Comparison of ENCODE assay signal across 31 cellular contexts in genomic region chr11:5441414-5441813, GRCh38. TPM values are rescaled to one million over a fixed set of nuclear protein-coding genes. Genes with fewer than 3 reads are reported as not detected.
"Had no signal": no experiment of that assay in that cellular context is flagged by ENCODE, and none has a peak within 500 bp of the region (broad histone marks: within the 10 kb centered on the region; RNA-seq: fewer than 3 reads in every experiment).

Gene OR51I1 (minus strand): TSS chr11:5441514. CDS start chr11:5441514, 0 bp downstream.

- H3K4me1 ChIP-seq: stomach, suprapubic skin, testis, thyroid gland, tibial artery, tibial nerve, transverse colon, upper lobe of left lung, upper lobe of right lung, uterus, vagina had no signal

- H3K4me3 ChIP-seq: stomach, suprapubic skin, testis, thoracic aorta, thyroid gland, tibial artery, tibial nerve, transverse colon, upper lobe of left lung, upper lobe of right lung, uterus, vagina had no signal

- H3K4me3 Mint-ChIP-seq: stimulated activated effector memory CD8-positive, alpha-beta T cell treated with anti-CD3 and anti-CD28 coated beads, Interleukin-12 subunit alpha, Interleukin-12 subunit beta, amount 100 ng/mL, for 72 hours; stimulated activated memory B cell treated with anti-CD40 and anti-IgM and Interleukin-4, amounts not matched to agents 10 μg/mL and 1 μg/mL and 100 μg/mL, for 72 hours; stimulated activated naive B cell treated with anti-CD40 and anti-IgM and Interleukin-4, amounts not matched to agents 10 μg/mL and 1 μg/mL and 100 μg/mL, for 72 hours; stimulated activated naive CD8-positive, alpha-beta T cell treated with anti-CD3 and anti-CD28 coated beads, Interleukin-15, amount 100 ng/mL, for 72 hours; stimulated activated naive CD8-positive, alpha-beta T cell treated with anti-CD3 and anti-CD28 coated beads, Interleukin-15, Interleukin-2, amounts not matched to agents 100 ng/mL and 50 ng/mL, for 24 hours; type B pancreatic cell had no signal

- H3K36me3 ChIP-seq: stomach, suprapubic skin, thoracic aorta, thyroid gland, tibial artery, tibial nerve, transverse colon, upper lobe of left lung, upper lobe of right lung, uterus, vagina had no signal

- H3K27me3 ChIP-seq: stomach, suprapubic skin, testis, thyroid gland, tibial artery, tibial nerve, transverse colon, upper lobe of left lung, upper lobe of right lung, uterus, vagina had no signal

- DNase-seq: stimulated activated CD4-positive, alpha-beta T cell treated with anti-CD3 and anti-CD28 coated beads, Interleukin-2, amount 100 ng/mL, for 48 hours; stimulated activated CD4-positive, alpha-beta T cell treated with anti-CD3 and anti-CD28 coated beads, Interleukin-4, amount 100 ng/mL, for 1 hour; stimulated activated CD4-positive, alpha-beta T cell treated with anti-CD3 and anti-CD28 coated beads, Interleukin-4, amount 100 ng/mL, for 24 hours; stimulated activated CD4-positive, alpha-beta T cell treated with anti-CD3 and anti-CD28 coated beads, Interleukin-4, amount 100 ng/mL, for 4 hours; stimulated activated CD8-positive, alpha-beta memory T cell treated with anti-CD3 and anti-CD28 coated beads, Interleukin-4, amount 100 ng/mL, for 48 hours; stimulated activated naive B cell treated with anti-CD40 and anti-IgM and Interleukin-4, amounts not matched to agents 10 μg/mL and 1 μg/mL and 100 μg/mL, for 72 hours; stimulated activated naive CD4-positive, alpha-beta T cell; stimulated activated naive CD4-positive, alpha-beta T cell treated with Interleukin-2 at 50 U/mL for 16 hours; stimulated activated naive CD8-positive, alpha-beta T cell treated with anti-CD3 and anti-CD28 coated beads, Interleukin-15, amount 100 ng/mL, for 72 hours; stimulated activated naive CD8-positive, alpha-beta T cell treated with anti-CD3 and anti-CD28 coated beads, Interleukin-15, Interleukin-2, amounts not matched to agents 100 U/mL and 50 U/mL, for 24 hours; stomach; substantia nigra; testis; thyroid gland; tibial artery; transverse colon; trophoblast cell; upper lobe of left lung; upper lobe of right lung; uterus had no signal

- H3K9me3 Mint-ChIP-seq: stimulated activated effector memory CD8-positive, alpha-beta T cell treated with anti-CD3 and anti-CD28 coated beads, Interleukin-12 subunit alpha, Interleukin-12 subunit beta, amount 100 ng/mL, for 72 hours; stimulated activated naive CD8-positive, alpha-beta T cell treated with anti-CD3 and anti-CD28 coated beads, Interleukin-15, amount 100 ng/mL, for 72 hours; stimulated activated naive CD8-positive, alpha-beta T cell treated with anti-CD3 and anti-CD28 coated beads, Interleukin-15, Interleukin-2, amounts not matched to agents 100 ng/mL and 50 ng/mL, for 24 hours; type B pancreatic cell had no signal

- H3K4me1 Mint-ChIP-seq: stimulated activated effector memory CD8-positive, alpha-beta T cell treated with anti-CD3 and anti-CD28 coated beads, Interleukin-12 subunit alpha, Interleukin-12 subunit beta, amount 100 ng/mL, for 72 hours; stimulated activated memory B cell treated with anti-CD40 and anti-IgM and Interleukin-4, amounts not matched to agents 10 μg/mL and 1 μg/mL and 100 μg/mL, for 72 hours; stimulated activated naive B cell treated with anti-CD40 and anti-IgM and Interleukin-4, amounts not matched to agents 10 μg/mL and 1 μg/mL and 100 μg/mL, for 72 hours; stimulated activated naive CD8-positive, alpha-beta T cell treated with anti-CD3 and anti-CD28 coated beads, Interleukin-15, amount 100 ng/mL, for 72 hours had no signal

- H3K27ac ChIP-seq: stomach, suprapubic skin, testis, thoracic aorta, thyroid gland, tibial artery, tibial nerve, transverse colon, upper lobe of left lung, upper lobe of right lung, uterus, vagina had no signal

- H3K9me3 ChIP-seq: stomach, suprapubic skin, testis, thoracic aorta, thyroid gland, tibial artery, tibial nerve, transverse colon, upper lobe of left lung, upper lobe of right lung, uterus, vagina had no signal

- H3K27ac Mint-ChIP-seq: stimulated activated effector memory CD8-positive, alpha-beta T cell treated with anti-CD3 and anti-CD28 coated beads, Interleukin-12 subunit alpha, Interleukin-12 subunit beta, amount 100 ng/mL, for 72 hours; stimulated activated memory B cell treated with anti-CD40 and anti-IgM and Interleukin-4, amounts not matched to agents 10 μg/mL and 1 μg/mL and 100 μg/mL, for 72 hours; stimulated activated naive B cell treated with anti-CD40 and anti-IgM and Interleukin-4, amounts not matched to agents 10 μg/mL and 1 μg/mL and 100 μg/mL, for 72 hours; stimulated activated naive CD8-positive, alpha-beta T cell treated with anti-CD3 and anti-CD28 coated beads, Interleukin-15, amount 100 ng/mL, for 72 hours; stimulated activated naive CD8-positive, alpha-beta T cell treated with anti-CD3 and anti-CD28 coated beads, Interleukin-15, Interleukin-2, amounts not matched to agents 100 ng/mL and 50 ng/mL, for 24 hours; type B pancreatic cell had no signal

- H3K36me3 Mint-ChIP-seq: stimulated activated effector memory CD8-positive, alpha-beta T cell treated with anti-CD3 and anti-CD28 coated beads, Interleukin-12 subunit alpha, Interleukin-12 subunit beta, amount 100 ng/mL, for 72 hours; stimulated activated memory B cell treated with anti-CD40 and anti-IgM and Interleukin-4, amounts not matched to agents 10 μg/mL and 1 μg/mL and 100 μg/mL, for 72 hours; stimulated activated naive B cell treated with anti-CD40 and anti-IgM and Interleukin-4, amounts not matched to agents 10 μg/mL and 1 μg/mL and 100 μg/mL, for 72 hours; type B pancreatic cell had no signal

- ATAC-seq: stimulated activated effector memory CD8-positive, alpha-beta T cell treated with anti-CD3 and anti-CD28 coated beads, Interleukin-12 subunit alpha, Interleukin-12 subunit beta, amount 100 ng/mL, for 72 hours; stimulated activated memory B cell treated with anti-CD40 and anti-IgM and Interleukin-4, amounts not matched to agents 10 μg/mL and 1 μg/mL and 100 μg/mL, for 72 hours; stimulated activated naive B cell treated with anti-CD40 and anti-IgM and Interleukin-4, amounts not matched to agents 10 μg/mL and 1 μg/mL and 100 μg/mL, for 72 hours; stimulated activated naive CD8-positive, alpha-beta T cell treated with anti-CD3 and anti-CD28 coated beads, Interleukin-15, amount 100 ng/mL, for 72 hours; stimulated activated naive CD8-positive, alpha-beta T cell treated with anti-CD3 and anti-CD28 coated beads, Interleukin-15, Interleukin-2, amounts not matched to agents 100 U/mL and 50 U/mL, for 24 hours; upper lobe of right lung had no signal

RNA-seq across cellular contexts. Expression of gene OR51I1, which starts in this region (rescaled TPM):
- total RNA-seq: stomach, suprapubic skin, temporal lobe, thoracic aorta, transverse colon, upper lobe of right lung, vagina had no signal
- polyA plus RNA-seq: stomach, thymus, urinary bladder had no signal
